Comparison of ENCODE assay signal across 2 cellular contexts in genomic region chr7:147803151-147803550, GRCh38.
TF ChIP-seq lines count a peak whose summit lies in the region.

No MANE protein-coding gene starts in this region.

TF ChIP-seq in SK-N-SH treated with all-trans-retinoic acid at 6 μM for 48 hours, 23 proteins besides CTCF, POLR2A, EP300 and RAD21 (continued from another document):
- TF ChIP-seq TSHZ2 (CRISPR knock-in tag; IDR thresholded peaks at IDR 0.05) (no peak), BACH2 (CRISPR knock-in tag; IDR thresholded peaks at IDR 0.05; ENCODE audit: borderline replicate concordance) (no peak), TOX (CRISPR knock-in tag; IDR thresholded peaks at IDR 0.05; ENCODE audit: borderline replicate concordance) (no peak), ZNF70 (CRISPR knock-in tag; IDR thresholded peaks at IDR 0.05) (no peak), ARNTL (CRISPR knock-in tag; IDR thresholded peaks at IDR 0.05; ENCODE audit: borderline replicate concordance, low read depth) (no peak), RARB (CRISPR knock-in tag; IDR thresholded peaks at IDR 0.05) (no peak), ZFP30 (CRISPR knock-in tag; IDR thresholded peaks at IDR 0.05) (no peak), CSDC2 (CRISPR knock-in tag; IDR thresholded peaks at IDR 0.05) (no peak), PATZ1 (CRISPR knock-in tag; IDR thresholded peaks at IDR 0.05; ENCODE audit: borderline replicate concordance) (no peak), ESRRG (CRISPR knock-in tag; IDR thresholded peaks at IDR 0.05) (no peak), ZNF8 (CRISPR knock-in tag; IDR thresholded peaks at IDR 0.05) (no peak)
- TF ChIP-seq, protein P1, sequence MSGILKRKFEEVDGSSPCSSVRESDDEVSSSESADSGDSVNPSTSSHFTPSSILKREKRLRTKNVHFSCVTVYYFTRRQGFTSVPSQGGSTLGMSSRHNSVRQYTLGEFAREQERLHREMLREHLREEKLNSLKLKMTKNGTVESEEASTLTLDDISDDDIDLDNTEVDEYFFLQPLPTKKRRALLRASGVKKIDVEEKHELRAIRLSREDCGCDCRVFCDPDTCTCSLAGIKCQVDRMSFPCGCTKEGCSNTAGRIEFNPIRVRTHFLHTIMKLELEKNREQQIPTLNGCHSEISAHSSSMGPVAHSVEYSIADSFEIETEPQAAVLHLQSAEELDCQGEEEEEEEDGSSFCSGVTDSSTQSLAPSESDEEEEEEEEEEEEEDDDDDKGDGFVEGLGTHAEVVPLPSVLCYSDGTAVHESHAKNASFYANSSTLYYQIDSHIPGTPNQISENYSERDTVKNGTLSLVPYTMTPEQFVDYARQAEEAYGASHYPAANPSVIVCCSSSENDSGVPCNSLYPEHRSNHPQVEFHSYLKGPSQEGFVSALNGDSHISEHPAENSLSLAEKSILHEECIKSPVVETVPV (CRISPR knock-in tag; IDR thresholded peaks at IDR 0.05), result no peak
- TF ChIP-seq, protein P2, sequence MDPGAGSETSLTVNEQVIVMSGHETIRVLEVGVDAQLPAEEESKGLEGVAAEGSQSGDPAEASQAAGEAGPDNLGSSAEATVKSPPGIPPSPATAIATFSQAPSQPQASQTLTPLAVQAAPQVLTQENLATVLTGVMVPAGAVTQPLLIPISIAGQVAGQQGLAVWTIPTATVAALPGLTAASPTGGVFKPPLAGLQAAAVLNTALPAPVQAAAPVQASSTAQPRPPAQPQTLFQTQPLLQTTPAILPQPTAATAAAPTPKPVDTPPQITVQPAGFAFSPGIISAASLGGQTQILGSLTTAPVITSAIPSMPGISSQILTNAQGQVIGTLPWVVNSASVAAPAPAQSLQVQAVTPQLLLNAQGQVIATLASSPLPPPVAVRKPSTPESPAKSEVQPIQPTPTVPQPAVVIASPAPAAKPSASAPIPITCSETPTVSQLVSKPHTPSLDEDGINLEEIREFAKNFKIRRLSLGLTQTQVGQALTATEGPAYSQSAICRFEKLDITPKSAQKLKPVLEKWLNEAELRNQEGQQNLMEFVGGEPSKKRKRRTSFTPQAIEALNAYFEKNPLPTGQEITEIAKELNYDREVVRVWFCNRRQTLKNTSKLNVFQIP (CRISPR knock-in tag; IDR thresholded peaks at IDR 0.05; ENCODE audit: borderline replicate concordance, low read depth), result no peak
- TF ChIP-seq, protein P3, sequence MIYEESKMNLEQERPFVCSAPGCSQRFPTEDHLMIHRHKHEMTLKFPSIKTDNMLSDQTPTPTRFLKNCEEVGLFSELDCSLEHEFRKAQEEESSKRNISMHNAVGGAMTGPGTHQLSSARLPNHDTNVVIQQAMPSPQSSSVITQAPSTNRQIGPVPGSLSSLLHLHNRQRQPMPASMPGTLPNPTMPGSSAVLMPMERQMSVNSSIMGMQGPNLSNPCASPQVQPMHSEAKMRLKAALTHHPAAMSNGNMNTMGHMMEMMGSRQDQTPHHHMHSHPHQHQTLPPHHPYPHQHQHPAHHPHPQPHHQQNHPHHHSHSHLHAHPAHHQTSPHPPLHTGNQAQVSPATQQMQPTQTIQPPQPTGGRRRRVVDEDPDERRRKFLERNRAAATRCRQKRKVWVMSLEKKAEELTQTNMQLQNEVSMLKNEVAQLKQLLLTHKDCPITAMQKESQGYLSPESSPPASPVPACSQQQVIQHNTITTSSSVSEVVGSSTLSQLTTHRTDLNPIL (CRISPR knock-in tag; IDR thresholded peaks at IDR 0.05; ENCODE audit: low read depth), result no peak

TF ChIP-seq in SK-N-SH, 30 proteins besides CTCF, POLR2A, EP300 and RAD21 (continued from another document):
- no peak for TF ChIP-seq REST (IDR thresholded peaks at IDR 0.05; ENCODE audit: low read depth, low read length)
- no peak for TF ChIP-seq MEF2A (IDR thresholded peaks at IDR 0.05; ENCODE audit: borderline replicate concordance, low read depth)
- no peak for TF ChIP-seq TCF12 (IDR thresholded peaks at IDR 0.05)
- TF ChIP-seq CHD2 (IDR thresholded peaks at IDR 0.05; ENCODE audit: low read length, partially characterized antibody), result no peak
- no peak for TF ChIP-seq YY1 (IDR thresholded peaks at IDR 0.05; ENCODE audit: low read depth)
- no peak for TF ChIP-seq ZBTB33 (IDR thresholded peaks at IDR 0.05; ENCODE audit: borderline replicate concordance, low read depth)
- TF ChIP-seq USF2 (IDR thresholded peaks at IDR 0.05; ENCODE audit: borderline replicate concordance, low read depth, low read length), result no peak
- TF ChIP-seq TAF1 (IDR thresholded peaks at IDR 0.05; ENCODE audit: borderline replicate concordance, low read depth, low read length), result no peak
- TF ChIP-seq GATA2 (CRISPR knock-in tag; IDR thresholded peaks at IDR 0.05), result no peak
- TF ChIP-seq USF1 (IDR thresholded peaks at IDR 0.05; ENCODE audit: borderline replicate concordance, low read depth), result no peak
- no peak for TF ChIP-seq JUND (IDR thresholded peaks at IDR 0.05)
- no peak for TF ChIP-seq TEAD4 (IDR thresholded peaks at IDR 0.05; ENCODE audit: borderline replicate concordance, insufficient read depth)
